Comparison of ENCODE assay signal across 1 cellular context in genomic region chr15:38453971-38454686, GRCh38.
TF ChIP-seq lines count a peak whose summit lies in the region.

TSS of gene FAM98B (plus strand) at chr15:38454127. CDS start at chr15:38454162, 35 bp downstream.

TF ChIP-seq in WTC11, 78 proteins besides CTCF, POLR2A, EP300 and RAD21 (continued from another document):
- TF ChIP-seq ARID4B (CRISPR knock-in tag; IDR thresholded peaks at IDR 0.05; ENCODE audit: borderline replicate concordance) (peak; percentile 51; the same call in 1 of the 2 replicates), FOXJ3 (CRISPR knock-in tag; IDR thresholded peaks at IDR 0.05; ENCODE audit: borderline replicate concordance) (no peak), PRRX2 (CRISPR knock-in tag; IDR thresholded peaks at IDR 0.05) (no peak), SMAD4 (CRISPR knock-in tag; IDR thresholded peaks at IDR 0.05) (no peak), IRF2 (CRISPR knock-in tag; IDR thresholded peaks at IDR 0.05; ENCODE audit: borderline replicate concordance, low read depth) (no peak), FOXP4 (CRISPR knock-in tag; IDR thresholded peaks at IDR 0.05) (peak; percentile 73), ZNF512 (CRISPR knock-in tag; IDR thresholded peaks at IDR 0.05; ENCODE audit: borderline replicate concordance) (no peak), HMGA2 (CRISPR knock-in tag; IDR thresholded peaks at IDR 0.05) (peak; percentile 34; the same call in 1 of the 2 replicates), E2F5 (CRISPR knock-in tag; IDR thresholded peaks at IDR 0.05) (no peak), JAZF1 (CRISPR knock-in tag; IDR thresholded peaks at IDR 0.05) (no peak), E2F4 (CRISPR knock-in tag; IDR thresholded peaks at IDR 0.05; ENCODE audit: borderline replicate concordance, low read depth) (no peak), SMAD3 (CRISPR knock-in tag; IDR thresholded peaks at IDR 0.05; ENCODE audit: borderline replicate concordance) (0 out of 2 replicates have a peak, but pooled peaks have one; percentile 53), ZNF532 (CRISPR knock-in tag; IDR thresholded peaks at IDR 0.05; ENCODE audit: borderline replicate concordance) (0 out of 2 replicates have a peak, but pooled peaks have one; percentile 55), RORB (CRISPR knock-in tag; IDR thresholded peaks at IDR 0.05) (no peak), ETV6 (CRISPR knock-in tag; IDR thresholded peaks at IDR 0.05) (no peak), CDX4 (CRISPR knock-in tag; IDR thresholded peaks at IDR 0.05; ENCODE audit: borderline replicate concordance) (no peak), ZNF317 (CRISPR knock-in tag; IDR thresholded peaks at IDR 0.05; ENCODE audit: borderline replicate concordance, low read depth) (no peak), GABPB1 (CRISPR knock-in tag; IDR thresholded peaks at IDR 0.05) (peak; percentile 62), MAX (CRISPR knock-in tag; IDR thresholded peaks at IDR 0.05) (peak; percentile 52; the same call in 1 of the 2 replicates), ZNF396 (CRISPR knock-in tag; IDR thresholded peaks at IDR 0.05; ENCODE audit: borderline replicate concordance) (no peak; the same call in 1 of the 2 replicates), ZNF416 (CRISPR knock-in tag; IDR thresholded peaks at IDR 0.05) (0 out of 2 replicates have a peak, but pooled peaks have one; percentile 51), MLX (CRISPR knock-in tag; IDR thresholded peaks at IDR 0.05) (no peak), JUN (CRISPR knock-in tag; IDR thresholded peaks at IDR 0.05) (no peak), ZBTB21 (CRISPR knock-in tag; IDR thresholded peaks at IDR 0.05; ENCODE audit: borderline replicate concordance) (no peak), USF2 (CRISPR knock-in tag; IDR thresholded peaks at IDR 0.05) (no peak), GRHL2 (CRISPR knock-in tag; IDR thresholded peaks at IDR 0.05; ENCODE audit: insufficient replicate concordance, severe bottlenecking) (no peak), ATF3 (CRISPR knock-in tag; conservative IDR thresholded peaks at IDR 0.05) (no peak)
